ENCODE assay signal across 14 cellular contexts in the genomic region with DNA sequence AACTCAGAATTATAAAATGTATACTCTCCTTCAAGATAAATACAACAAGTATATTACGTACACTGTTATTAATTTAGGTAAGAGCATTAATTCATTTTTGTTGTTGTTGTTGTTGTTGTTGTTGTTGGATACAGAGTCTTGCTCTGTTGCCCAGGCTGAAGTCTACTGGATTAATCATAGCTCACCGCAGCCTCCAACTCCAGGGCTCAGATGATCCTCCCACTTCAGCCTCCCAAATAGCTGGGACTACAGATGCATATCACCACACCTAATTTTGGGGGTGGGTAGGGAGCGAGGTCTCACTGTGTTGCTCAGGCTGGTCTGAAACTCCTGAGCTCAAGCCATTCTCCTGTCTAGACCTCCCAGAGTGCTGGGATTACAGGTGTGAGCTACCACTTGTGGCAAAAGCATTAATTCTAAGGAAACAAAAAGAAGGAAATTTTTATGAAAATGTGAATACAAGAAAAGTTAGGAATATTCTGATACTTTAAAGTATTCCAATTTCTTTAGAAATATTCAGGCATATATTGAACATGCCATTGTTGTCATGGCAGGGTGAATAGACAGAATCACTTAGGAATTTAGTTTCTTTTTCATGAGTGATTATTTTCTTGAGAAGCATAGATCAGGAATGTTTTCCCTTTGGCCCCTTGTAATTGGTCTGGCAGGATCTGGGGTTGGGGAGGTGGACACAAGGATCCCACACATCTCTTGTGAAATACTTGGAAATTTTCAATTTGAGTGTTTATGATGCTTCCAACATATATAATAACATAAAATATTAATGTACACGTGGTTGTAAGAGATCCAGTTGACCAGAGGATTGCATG.
DNase-seq lines count a peak whose midpoint lies in the region; FAIRE-seq and TF ChIP-seq lines count a peak whose summit lies in the region.
"Had no signal": no experiment of that assay in that cellular context is flagged by ENCODE, and none has a peak within 500 bp of the region (broad histone marks: within the 10 kb centered on the region; RNA-seq: fewer than 3 reads in every experiment).

No MANE protein-coding gene starts in this region.

- H3K9me2 ChIP-seq in GM23248 (ENCODE audit: insufficient read depth): no peaks in the 10 kb centered on the region

- no peak for TF ChIP-seq CTCF in mammary epithelial cell (conservative IDR thresholded peaks at IDR 0.05 in 1 of 2, IDR thresholded peaks at IDR 0.05 in 1 of 2; ENCODE audit: extremely low read depth in 1 of 2, insufficient read depth in 1 of 2, low read depth in 1 of 2, low read length in 2 of 2)
- no peak for TF ChIP-seq CTCF in keratinocyte (optimal IDR thresholded peaks at IDR 0.05 in 1 of 3, IDR thresholded peaks at IDR 0.05 in 1 of 3, conservative IDR thresholded peaks at IDR 0.05 in 1 of 3; ENCODE audit: extremely low read depth in 1 of 3, insufficient read depth in 2 of 3, low read length in 3 of 3)
- no peak for TF ChIP-seq CTCF in BE2C (IDR thresholded peaks at IDR 0.05; ENCODE audit: low read depth, low read length)
- no peak for TF ChIP-seq CTCF in Peyer's patch (IDR thresholded peaks at IDR 0.05)

- H3K4me2 ChIP-seq in GM23248 (ENCODE audit: unreplicated experiment) (peak overlapping the region; percentile 84), mammary epithelial cell (ENCODE audit: insufficient read depth, low read depth, low read length) (peak overlapping the region; percentile 64), keratinocyte (ENCODE audit: control insufficient read depth, extremely low read depth, insufficient read depth, low read depth, low read length) (peak overlapping the region; percentile 88)

- H3K79me2 ChIP-seq in GM23248 (ENCODE audit: insufficient read depth): peaks cover 100% of the 10 kb centered on the region
- peaks cover 90% of the 10 kb centered on the region for H3K79me2 ChIP-seq in mammary epithelial cell (ENCODE audit: insufficient read depth, low read length)
- H3K79me2 ChIP-seq in keratinocyte (ENCODE audit: control insufficient read depth, insufficient read depth, low read length): peaks cover 95% of the 10 kb centered on the region

- FAIRE-seq in keratinocyte (lab: Jason Lieb, UNC): no peak

- WGBS in GM23248 (ENCODE audit: low coverage in 1 of 2, low lambda C conversion rate in 2 of 2, missing lambda C conversion rate in 2 of 2), 2 experiments: 62 to 67% methylated on average over 4 of the region's 4 CpGs
- WGBS in mammary epithelial cell (ENCODE audit: low coverage, missing lambda C conversion rate): 69% methylated on average over 4 of the region's 4 CpGs

- peak; percentile 50 for DNase-seq in GM23248
- no peak for DNase-seq in mammary epithelial cell
- DNase-seq in keratinocyte (ENCODE audit: low read depth, low spot score): no peak
- no peak for DNase-seq in BE2C
- DNase-seq in erythroblast (lab: John Stamatoyannopoulos, UW): no peak
- no peak for DNase-seq in mesenteric fat pad (ENCODE audit: low spot score)
- DNase-seq in Peyer's patch: no peak
- DNase-seq: CD4-positive, CD25-positive, alpha-beta regulatory T cell; NCI-H1092 treated with DMSO at 0.1 percent for 48 hours; NCI-H226; SW 1271; WERI-Rb-1 had no signal

- dilution Hi-C loops in mammary epithelial cell (cut with HindIII; ENCODE audit: low sequenced_read_pairs): no loop called here
- dilution Hi-C loops in keratinocyte (cut with MboI; ENCODE audit: extremely low pct_ligation_motif_present, low sequenced_read_pairs): no loop called here

- H3K9me3 ChIP-seq in GM23248 (ENCODE audit: low read depth) (no peaks in the 10 kb centered on the region), mammary epithelial cell (replicated peaks; ENCODE audit: insufficient read depth, low read length) (no peaks in the 10 kb centered on the region), keratinocyte (ENCODE audit: control insufficient read depth, low read depth, low read length) (no peaks in the 10 kb centered on the region), stomach smooth muscle (ENCODE audit: control insufficient read depth in 2 of 2, low read length in 2 of 2) (no peaks in the 10 kb centered on the region), BE2C (no peaks in the 10 kb centered on the region), Peyer's patch (no peaks in the 10 kb centered on the region)

- H3K4me1 ChIP-seq in GM23248 (ENCODE audit: insufficient read depth) (peaks cover 98% of the 10 kb centered on the region), mammary epithelial cell (ENCODE audit: insufficient read depth, low read length) (peaks cover 31% of the 10 kb centered on the region), keratinocyte (ENCODE audit: control insufficient read depth, extremely low read depth, insufficient read depth, low read length) (peaks cover 41% of the 10 kb centered on the region), stomach smooth muscle (ENCODE audit: control insufficient read depth, insufficient read depth, low read length) (peaks cover 30% of the 10 kb centered on the region), BE2C (peaks cover 34% of the 10 kb centered on the region), Peyer's patch (peaks cover 0 to 32% (median 4%) of the 10 kb centered on the region in 4 donors)

- H3K27me3 ChIP-seq in GM23248 (replicated peaks; ENCODE audit: insufficient read depth): no peaks in the 10 kb centered on the region
- H3K27me3 ChIP-seq in mammary epithelial cell (ENCODE audit: insufficient read depth, low read length): no peaks in the 10 kb centered on the region
- H3K27me3 ChIP-seq in keratinocyte (ENCODE audit: control insufficient read depth, extremely low read depth, insufficient read depth, low read length): no peaks in the 10 kb centered on the region
- no peaks in the 10 kb centered on the region for H3K27me3 ChIP-seq in stomach smooth muscle (ENCODE audit: control insufficient read depth in 1 of 2, insufficient read depth in 2 of 2, low read length in 2 of 2)
- no peaks in the 10 kb centered on the region for H3K27me3 ChIP-seq in BE2C
- H3K27me3 ChIP-seq in Peyer's patch: no peaks in the 10 kb centered on the region
- H3K27me3 ChIP-seq: cardiac muscle cell had no signal

- H3K9me1 ChIP-seq in keratinocyte (ENCODE audit: control insufficient read depth, extremely low read depth, insufficient read depth, low read length): no peaks in the 10 kb centered on the region

- H2AFZ ChIP-seq in GM23248 (no peak overlapping the region), mammary epithelial cell (ENCODE audit: low read depth, low read length) (no peak overlapping the region), keratinocyte (ENCODE audit: control insufficient read depth, low read length) (no peak overlapping the region)

- H3F3A ChIP-seq in GM23248 (ENCODE audit: insufficient read depth): peaks cover 88% of the 10 kb centered on the region

- in situ Hi-C loops in GM23248 (cut with MboI) (no loop called here), mammary epithelial cell (cut with MboI; ENCODE audit: low sequenced_read_pairs in 2 of 2) (no loop called here)

- CTCF ChIA-PET in mammary epithelial cell (lab: Charles Lee; ENCODE audit: low non-redundant PET): no interaction called here

- H3K4me3 ChIP-seq in GM23248 (peak overlapping the region; percentile 24; the same call in 1 of the 2 replicates), mammary epithelial cell (replicated peaks in 1 of 3; ENCODE audit: insufficient read depth in 1 of 3, low read depth in 2 of 3, low read length in 3 of 3) (peak overlapping the region in 1 of 3 experiments; percentile 33), keratinocyte (ENCODE audit: control insufficient read depth in 2 of 3, extremely low read depth in 1 of 3, insufficient read depth in 2 of 3, low read depth in 1 of 3, low read length in 3 of 3) (peak overlapping the region in 1 of 3 experiments; percentile 3), stomach smooth muscle (ENCODE audit: low read length in 2 of 2) (peak overlapping the region in 1 of 2 donors; percentile 14), BE2C (ENCODE audit: low read depth, low read length) (no peak overlapping the region), Peyer's patch (no peak overlapping the region)
- H3K4me3 ChIP-seq: cardiac muscle cell had no signal

- BruUV-seq in mammary epithelial cell (replicated peaks; lab: Mats Ljungman, UMichigan): no TSS peak

- H3K9ac ChIP-seq in GM23248 (peak overlapping the region; percentile 76), mammary epithelial cell (ENCODE audit: insufficient read depth, low read length) (no peak overlapping the region), keratinocyte (ENCODE audit: control insufficient read depth, extremely low read depth, insufficient read depth, low read length) (no peak overlapping the region), stomach smooth muscle (ENCODE audit: low read length in 2 of 2) (peak overlapping the region in 1 of 2 donors; percentile 29)

- peak overlapping the region; percentile 85 for H3K27ac ChIP-seq in GM23248
- peak overlapping the region; percentile 63 for H3K27ac ChIP-seq in mammary epithelial cell (ENCODE audit: insufficient read depth, low read depth, low read length)
- H3K27ac ChIP-seq in keratinocyte (ENCODE audit: control insufficient read depth, insufficient read depth, low read length): peak overlapping the region; percentile 25
- peak overlapping the region; percentile 81 for H3K27ac ChIP-seq in stomach smooth muscle (ENCODE audit: low read length)
- H3K27ac ChIP-seq in Peyer's patch: peak overlapping the region in 1 of 4 donors; percentile 81
- H3K27ac ChIP-seq: WERI-Rb-1 had no signal

- intact Hi-C loops in mammary epithelial cell (cut with micrococcal nuclease): loop anchor here (2.0 kb wide), 1 partner anchor 39 kb away; no protein-coding TSS in a partner anchor

- H4K20me1 ChIP-seq in GM23248 (ENCODE audit: insufficient read depth) (peaks cover 33% of the 10 kb centered on the region; the same call in 1 of the 2 replicates), mammary epithelial cell (ENCODE audit: insufficient read depth, low read length) (no peaks in the 10 kb centered on the region), keratinocyte (ENCODE audit: control insufficient read depth, extremely low read depth, insufficient read depth, low read length) (no peaks in the 10 kb centered on the region)

- TF ChIP-seq POLR2A in erythroblast (IDR thresholded peaks at IDR 0.05; ENCODE audit: low read length) (no peak), Peyer's patch (IDR thresholded peaks at IDR 0.05) (no peak)

- H3K36me3 ChIP-seq in GM23248 (ENCODE audit: low read depth): peaks cover 43% of the 10 kb centered on the region; the same call in 1 of the 2 replicates
- no peaks in the 10 kb centered on the region for H3K36me3 ChIP-seq in mammary epithelial cell (ENCODE audit: insufficient read depth, low read length)
- peaks cover 0 to 6% of the 10 kb centered on the region in 2 experiments for H3K36me3 ChIP-seq in keratinocyte (ENCODE audit: control insufficient read depth in 2 of 2, extremely low read depth in 1 of 2, insufficient read depth in 2 of 2, low read length in 2 of 2)
- H3K36me3 ChIP-seq in stomach smooth muscle (ENCODE audit: control insufficient read depth in 2 of 2, insufficient read depth in 2 of 2, low read length in 2 of 2): no peaks in the 10 kb centered on the region
- peaks cover 29% of the 10 kb centered on the region for H3K36me3 ChIP-seq in BE2C
- no peaks in the 10 kb centered on the region for H3K36me3 ChIP-seq in Peyer's patch
- H3K36me3 ChIP-seq: cardiac muscle cell, WERI-Rb-1 had no signal
